15 cellular contexts compared by ENCODE assay signal in the genomic region with DNA sequence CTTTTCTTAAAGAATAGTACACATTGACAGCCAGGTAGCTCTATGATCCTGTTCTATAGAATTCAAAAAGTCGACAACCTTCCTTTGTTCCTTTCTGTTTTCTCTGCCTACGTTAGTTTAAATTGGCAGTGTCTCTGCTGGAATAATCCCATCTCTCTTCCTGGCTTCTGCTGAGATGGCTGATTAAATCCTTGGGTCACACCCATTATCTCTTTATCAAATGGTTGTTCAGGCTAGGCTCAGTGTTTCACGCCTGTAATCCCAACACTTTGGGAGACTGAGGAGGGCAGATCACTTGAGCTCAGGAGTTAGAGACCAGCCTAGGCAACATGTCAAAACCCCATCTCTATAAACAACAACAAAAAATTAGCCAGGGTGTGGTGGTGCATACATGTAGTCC.
"Had no signal": no experiment of that assay in that cellular context is flagged by ENCODE, and none has a peak within 500 bp of the region (broad histone marks: within the 10 kb centered on the region; RNA-seq: fewer than 3 reads in every experiment).

No MANE protein-coding gene starts in this region.

- H3K27ac Mint-ChIP-seq: activated CD4-positive, alpha-beta T cell treated with anti-CD3 and anti-CD28 coated beads, Interleukin-2, amount 10 ng/mL, durations not matched to agents 7 days and 5 days; activated T-helper 2 cell treated with anti-CD3 and anti-CD28 coated beads, Interferon-gamma antibody, Interleukin-2, Interleukin-4, amounts not matched to agents 10 μg/mL and 5 μg/mL and 100 μg/mL, durations not matched to agents 14 hours and 24 hours and 36 hours; neural progenitor cell had no signal

- H2AFZ ChIP-seq: neural progenitor cell had no signal

- H3K4me3 Mint-ChIP-seq: activated CD4-positive, alpha-beta T cell treated with anti-CD3 and anti-CD28 coated beads, Interleukin-2, amount 10 ng/mL, durations not matched to agents 7 days and 5 days; neural progenitor cell had no signal

- H3K36me3 ChIP-seq: neural progenitor cell, pancreas had no signal

- DNase-seq: activated CD4-positive, alpha-beta T cell treated with anti-CD3 and anti-CD28 coated beads, Interleukin-2, amount 10 ng/mL, durations not matched to agents 7 days and 5 days; activated CD4-positive, CD25-positive, alpha-beta regulatory T cell; activated CD8-positive, alpha-beta memory T cell treated with anti-CD3 and anti-CD28 coated beads for 24 hours; aorta; foreskin keratinocyte; head of caudate nucleus; mesenchymal stem cell; pancreas; stimulated activated CD4-positive, alpha-beta T cell treated with anti-CD3 and anti-CD28 coated beads, Interleukin-4, amount 100 ng/mL, for 4 hours had no signal

- H3K9ac ChIP-seq: neural progenitor cell had no signal

- H3K27me3 ChIP-seq: cardiac muscle cell, foreskin keratinocyte, neural progenitor cell, pancreas, tibial nerve had no signal

- H3K27ac ChIP-seq: cardiac muscle cell, foreskin keratinocyte, neural progenitor cell, pancreas, tibial nerve had no signal

- H3K4me2 ChIP-seq: neural progenitor cell had no signal

- H3K27me3 Mint-ChIP-seq: activated CD4-positive, alpha-beta T cell treated with anti-CD3 and anti-CD28 coated beads, Interleukin-2, amount 10 ng/mL, durations not matched to agents 7 days and 5 days had no signal

- H3K9me3 Mint-ChIP-seq: activated CD4-positive, alpha-beta T cell treated with anti-CD3 and anti-CD28 coated beads, Interleukin-2, amount 10 ng/mL, durations not matched to agents 7 days and 5 days; activated naive CD4-positive, alpha-beta T cell treated with anti-CD3 and anti-CD28 coated beads, Interleukin-2, amount 50 U/mL, for 72 hours; activated T-helper 2 cell treated with anti-CD3 and anti-CD28 coated beads, Interferon-gamma antibody, Interleukin-2, Interleukin-4, amounts not matched to agents 10 μg/mL and 5 μg/mL and 100 μg/mL, durations not matched to agents 14 hours and 24 hours and 36 hours; neural progenitor cell had no signal

- H3K4me3 ChIP-seq: cardiac muscle cell, neural progenitor cell, pancreas, tibial nerve had no signal

- ATAC-seq: foreskin keratinocyte, left lobe of liver had no signal

- H3K9me3 ChIP-seq: pancreas, tibial nerve had no signal
